ENCODE assay signal across 17 cellular contexts in genomic region chr11:35715649-35716048, GRCh38. TPM values are rescaled to one million over a fixed set of nuclear protein-coding genes. Genes with fewer than 3 reads are reported as not detected.
DNase-seq lines count a peak whose midpoint lies in the region; ATAC-seq, FAIRE-seq and TF ChIP-seq lines count a peak whose summit lies in the region.
"Had no signal": no experiment of that assay in that cellular context is flagged by ENCODE, and none has a peak within 500 bp of the region (broad histone marks: within the 10 kb centered on the region; RNA-seq: fewer than 3 reads in every experiment).

No MANE protein-coding gene starts in this region.

- peak overlapping the region; percentile 33 for H3K27ac Mint-ChIP-seq in activated T-helper 17 cell treated with anti-CD3 and anti-CD28 coated beads, Interleukin-2, amount 50 U/mL, for 72 hours
- H3K27ac Mint-ChIP-seq in natural killer cell (peak overlapping the region; percentile 57 to 79), T-helper 17 cell (no peak overlapping the region), Calu3 (ENCODE audit: unreplicated experiment) (no peak overlapping the region)
- H3K27ac Mint-ChIP-seq: GM23338 had no signal

- H3K4me1 Mint-ChIP-seq in activated T-helper 17 cell treated with anti-CD3 and anti-CD28 coated beads, Interleukin-2, amount 50 U/mL, for 72 hours: peaks cover 25% of the 10 kb centered on the region
- H3K4me1 Mint-ChIP-seq in natural killer cell (peaks cover 67 to 76% of the 10 kb centered on the region in 2 donors), T-helper 17 cell (peaks cover 16% of the 10 kb centered on the region), Calu3 (ENCODE audit: low read depth, unreplicated experiment) (peaks cover 19% of the 10 kb centered on the region)

- peaks cover 3% of the 10 kb centered on the region for H3K9me3 Mint-ChIP-seq in activated T-helper 17 cell treated with anti-CD3 and anti-CD28 coated beads, Interleukin-2, amount 50 U/mL, for 72 hours
- H3K9me3 Mint-ChIP-seq in natural killer cell (peaks cover 4 to 5% of the 10 kb centered on the region in 2 donors), Calu3 (ENCODE audit: low read depth, unreplicated experiment) (no peaks in the 10 kb centered on the region)
- H3K9me3 Mint-ChIP-seq: GM23338 had no signal

- BruUV-seq in Calu3 (replicated peaks; lab: Mats Ljungman, UMichigan): no TSS peak

- no peak overlapping the region for H3K9ac ChIP-seq in BLaER1 treated with 17β-estradiol and CSF1 and Interleukin-3, amounts not matched to agents 10 nM and 100 nM
- H3K9ac ChIP-seq: KMS-11 had no signal

- no peak for TF ChIP-seq POLR2A in GM12892 (IDR thresholded peaks at IDR 0.05; ENCODE audit: low read depth, low read length)

- FAIRE-seq in GM12892 (lab: Jason Lieb, UNC): peak; percentile 90

- no peak overlapping the region for H3K4me3 ChIP-seq in BLaER1 treated with 17β-estradiol and CSF1 and Interleukin-3, amounts not matched to agents 10 nM and 100 nM
- H3K4me3 ChIP-seq: GM23338 had no signal

- peak overlapping the region; percentile 3 to 47 (median 34); a peak in 19 of 22 replicates for H3K4me2 ChIP-seq in BLaER1 treated with 17β-estradiol and CSF1 and Interleukin-3, amounts not matched to agents 10 nM and 100 nM
- H3K4me2 ChIP-seq: GM23338, KMS-11 had no signal

- H3K4me1 ChIP-seq in BLaER1 treated with 17β-estradiol and CSF1 and Interleukin-3, amounts not matched to agents 10 nM and 100 nM: peaks cover 7 to 19% (median 13%) of the 10 kb centered on the region in 10 experiments; a peak in 18 of 20 replicates

- H3K4me3 Mint-ChIP-seq in activated T-helper 17 cell treated with anti-CD3 and anti-CD28 coated beads, Interleukin-2, amount 50 U/mL, for 72 hours: no peak overlapping the region
- H3K4me3 Mint-ChIP-seq in natural killer cell: peak overlapping the region; percentile 1
- no peak overlapping the region for H3K4me3 Mint-ChIP-seq in T-helper 17 cell
- H3K4me3 Mint-ChIP-seq in Calu3 (ENCODE audit: low read depth, unreplicated experiment): no peak overlapping the region
- H3K4me3 Mint-ChIP-seq: GM23338 had no signal

- DNase-seq in GM12892 (ENCODE audit: insufficient read length) (no peak), natural killer cell (no peak), T-helper 17 cell (no peak), Calu3 (no peak)
- DNase-seq: ACHN, DMS 273 treated with DMSO at 0.1 percent for 48 hours, NCI-H187 treated with DMSO at 0.1 percent for 48 hours, NCI-H446 treated with DMSO at 0.1 percent for 48 hours, NCI-H748 treated with DMSO at 0.1 percent for 48 hours had no signal

- peaks cover 0 to 87% (median 15%) of the 10 kb centered on the region in 11 experiments; a peak in 10 of 22 replicates for H4K20me1 ChIP-seq in BLaER1 treated with 17β-estradiol and CSF1 and Interleukin-3, amounts not matched to agents 10 nM and 100 nM

- no peaks in the 10 kb centered on the region for H3K27me3 ChIP-seq in BLaER1 treated with 17β-estradiol and CSF1 and Interleukin-3, amounts not matched to agents 10 nM and 100 nM

- intact Hi-C loops in natural killer cell (cut with micrococcal nuclease): no loop called here
- intact Hi-C loops in Calu3 (cut with micrococcal nuclease; ENCODE audit: unreplicated experiment): no loop called here

- H3K27ac ChIP-seq in BLaER1 treated with 17β-estradiol and CSF1 and Interleukin-3, amounts not matched to agents 10 nM and 100 nM: no peak overlapping the region
- H3K27ac ChIP-seq: KMS-11 had no signal

- H3K27me3 Mint-ChIP-seq in activated T-helper 17 cell treated with anti-CD3 and anti-CD28 coated beads, Interleukin-2, amount 50 U/mL, for 72 hours: no peaks in the 10 kb centered on the region
- H3K27me3 Mint-ChIP-seq in natural killer cell (ENCODE audit: low read depth in 2 of 2) (no peaks in the 10 kb centered on the region), T-helper 17 cell (no peaks in the 10 kb centered on the region), Calu3 (ENCODE audit: unreplicated experiment) (no peaks in the 10 kb centered on the region)

- TF ChIP-seq CTCF in natural killer cell (IDR thresholded peaks at IDR 0.05): no peak
- no peak for TF ChIP-seq CTCF in Calu3 (IDR thresholded peaks at IDR 0.05; ENCODE audit: unreplicated experiment)

- peak; percentile 21 for ATAC-seq in activated T-helper 17 cell treated with anti-CD3 and anti-CD28 coated beads, Interleukin-2, amount 50 U/mL, for 72 hours (replicated peaks)
- ATAC-seq in natural killer cell: no peak
- ATAC-seq in GM18873 (IDR thresholded peaks at IDR 0.05; ENCODE audit: low FRiP score, unreplicated experiment): no peak
- ATAC-seq in T-helper 17 cell: no peak
- ATAC-seq: GM23338, Panc1, Right ventricle myocardium inferior, SK-N-SH treated with all-trans-retinoic acid at 6 μM for 48 hours had no signal

- CTCF ChIA-PET in Calu3 (lab: Charles Lee): no interaction called here

- no peaks in the 10 kb centered on the region for H3K36me3 Mint-ChIP-seq in activated T-helper 17 cell treated with anti-CD3 and anti-CD28 coated beads, Interleukin-2, amount 50 U/mL, for 72 hours (ENCODE audit: low read depth)
- H3K36me3 Mint-ChIP-seq in natural killer cell (no peaks in the 10 kb centered on the region), T-helper 17 cell (ENCODE audit: low read depth) (no peaks in the 10 kb centered on the region), Calu3 (ENCODE audit: insufficient read depth, unreplicated experiment) (no peaks in the 10 kb centered on the region)

- H3K9me3 ChIP-seq in BLaER1 treated with 17β-estradiol and CSF1 and Interleukin-3, amounts not matched to agents 10 nM and 100 nM (replicated peaks in 1 of 11): peaks cover 26 to 42% (median 33%) of the 10 kb centered on the region in 11 experiments
- no peaks in the 10 kb centered on the region for H3K9me3 ChIP-seq in T-helper 17 cell (ENCODE audit: control insufficient read depth, low read length, poor library complexity, severe bottlenecking)

- peaks cover 0 to 55% (median 28%) of the 10 kb centered on the region in 11 experiments; a peak in 19 of 22 replicates for H3K36me3 ChIP-seq in BLaER1 treated with 17β-estradiol and CSF1 and Interleukin-3, amounts not matched to agents 10 nM and 100 nM

RNA-seq across cellular contexts. Expression of gene TRIM44, which starts 53.1 kb away (rescaled TPM):
- 22.2 TPM for polyA plus RNA-seq in GM12892 (2012; ENCODE audit: missing spikeins)
- total RNA-seq in activated T-helper 17 cell treated with anti-CD3 and anti-CD28 coated beads, Interleukin-2, amount 50 U/mL, for 72 hours: 10 to 100 TPM; 14.3 to 17.7 TPM
- total RNA-seq in natural killer cell (10 to 100 TPM; 47.0 to 62.6 (median 51.9) TPM), T-helper 17 cell (10 to 100 TPM; 28.9 to 41.2 TPM), Calu3 (2022) (71.3 and 78.2 TPM in 2 replicates)

Comparison
In these comparisons a context has a peak if more than half of its experiments do, and no peak if none do; other contexts are left out.
1. H3K27ac Mint-ChIP-seq: peak in activated T-helper 17 cell treated with anti-CD3 and anti-CD28 coated beads, Interleukin-2, amount 50 U/mL, for 72 hours (single experiment) and natural killer cell (2 of 2); none in T-helper 17 cell (single experiment) and Calu3 (single experiment).